ENCODE assay signal across 13 cellular contexts in genomic region chr3:114566162-114566755, GRCh38.
DNase-seq lines count a peak whose midpoint lies in the region; ATAC-seq lines count a peak whose summit lies in the region.
"Had no signal": no experiment of that assay in that cellular context is flagged by ENCODE, and none has a peak within 500 bp of the region (broad histone marks: within the 10 kb centered on the region; RNA-seq: fewer than 3 reads in every experiment).

No MANE protein-coding gene starts in this region.

- no peaks in the 10 kb centered on the region for H3K36me3 ChIP-seq in HAP-1 (replicated peaks)
- H3K36me3 ChIP-seq: brain microvascular endothelial cell, thyroid gland had no signal

- in situ Hi-C loops in HAP-1 (cut with MboI; ENCODE audit: low sequenced_read_pairs), result no loop called here

- DNase-seq in lung microvascular endothelial cell (ENCODE audit: low read depth in 2 of 2) (peak; percentile 56 to 78), hippocampal formation (lab: John Stamatoyannopoulos, UW) (no peak), HAP-1 (ENCODE audit: low spot score in 2 of 2) (no peak), NCI-H526 (lab: John Stamatoyannopoulos, UW) (no peak)
- no peak for DNase-seq in stimulated activated CD8-positive, alpha-beta memory T cell treated with anti-CD3 and anti-CD28 coated beads, Interleukin-4, amount 100 ng/mL, for 48 hours
- DNase-seq: brain microvascular endothelial cell, DND-41, foreskin keratinocyte, NCI-H1436 treated with DMSO at 0.1 percent for 48 hours, thyroid gland had no signal

- no peaks in the 10 kb centered on the region for H3K27me3 ChIP-seq in HAP-1 (ENCODE audit: low read depth)
- H3K27me3 ChIP-seq: brain microvascular endothelial cell, foreskin keratinocyte, thyroid gland had no signal

- ATAC-seq in GM18520 (IDR thresholded peaks at IDR 0.05; ENCODE audit: unreplicated experiment) (peak; percentile 58), GM21390 (IDR thresholded peaks at IDR 0.05; ENCODE audit: unreplicated experiment) (peak; percentile 97), HG03135 (IDR thresholded peaks at IDR 0.05; ENCODE audit: unreplicated experiment) (peak; percentile 78)
- ATAC-seq: foreskin keratinocyte had no signal

- no peak overlapping the region for H3K4me3 ChIP-seq in HAP-1
- H3K4me3 ChIP-seq: thyroid gland had no signal

- peaks cover 16% of the 10 kb centered on the region for H3K4me1 ChIP-seq in HAP-1

- 0 out of 2 replicates have a peak, but pooled peaks cover 2% of the 10 kb centered on the region for H3K9me3 ChIP-seq in HAP-1
- H3K9me3 ChIP-seq: thyroid gland had no signal

Comparison
In these comparisons a context has a peak if more than half of its experiments do, and no peak if none do; other contexts are left out.
1. DNase-seq: peak in lung microvascular endothelial cell (2 of 2); none in hippocampal formation (0 of 2), HAP-1 (0 of 2), NCI-H526 (0 of 2) and stimulated activated CD8-positive, alpha-beta memory T cell treated with anti-CD3 and anti-CD28 coated beads, Interleukin-4, amount 100 ng/mL, for 48 hours (single experiment).
2. Peak in every context shown above with its lines, with median percentiles within 50 percentile points of each other: ATAC-seq.